Comparison of ENCODE assay signal across 30 cellular contexts in genomic region chr2:130019402-130019801, GRCh38. TPM values are rescaled to one million over a fixed set of nuclear protein-coding genes. Genes with fewer than 3 reads are reported as not detected.
"Had no signal": no experiment of that assay in that cellular context is flagged by ENCODE, and none has a peak within 500 bp of the region (broad histone marks: within the 10 kb centered on the region; RNA-seq: fewer than 3 reads in every experiment).

No MANE protein-coding gene starts in this region.

- H3K27me3 Mint-ChIP-seq: stimulated activated memory B cell treated with anti-CD40 and anti-IgM and Interleukin-4, amounts not matched to agents 10 μg/mL and 1 μg/mL and 100 μg/mL, for 72 hours had no signal

- H3K9me3 ChIP-seq: suprapubic skin, testis, thoracic aorta, thyroid gland, tibial artery, transverse colon, upper lobe of right lung, uterus, vagina had no signal

- H3K9me3 Mint-ChIP-seq: type B pancreatic cell had no signal

- H3K36me3 ChIP-seq: stomach, suprapubic skin, thoracic aorta, thyroid gland, tibial artery, tibial nerve, transverse colon, upper lobe of left lung, upper lobe of right lung, uterus, vagina had no signal

- H3K27ac Mint-ChIP-seq: stimulated activated effector memory CD8-positive, alpha-beta T cell treated with anti-CD3 and anti-CD28 coated beads, Interleukin-12 subunit alpha, Interleukin-12 subunit beta, amount 100 ng/mL, for 72 hours; stimulated activated memory B cell treated with anti-CD40 and anti-IgM and Interleukin-4, amounts not matched to agents 10 μg/mL and 1 μg/mL and 100 μg/mL, for 72 hours; stimulated activated naive B cell treated with anti-CD40 and anti-IgM and Interleukin-4, amounts not matched to agents 10 μg/mL and 1 μg/mL and 100 μg/mL, for 72 hours; stimulated activated naive CD8-positive, alpha-beta T cell treated with anti-CD3 and anti-CD28 coated beads, Interleukin-15, Interleukin-2, amounts not matched to agents 100 ng/mL and 50 ng/mL, for 24 hours; type B pancreatic cell had no signal

- H3K4me1 Mint-ChIP-seq: stimulated activated effector memory CD8-positive, alpha-beta T cell treated with anti-CD3 and anti-CD28 coated beads, Interleukin-12 subunit alpha, Interleukin-12 subunit beta, amount 100 ng/mL, for 72 hours; stimulated activated memory B cell treated with anti-CD40 and anti-IgM and Interleukin-4, amounts not matched to agents 10 μg/mL and 1 μg/mL and 100 μg/mL, for 72 hours; stimulated activated naive B cell treated with anti-CD40 and anti-IgM and Interleukin-4, amounts not matched to agents 10 μg/mL and 1 μg/mL and 100 μg/mL, for 72 hours; stimulated activated naive CD8-positive, alpha-beta T cell treated with anti-CD3 and anti-CD28 coated beads, Interleukin-15, amount 100 ng/mL, for 72 hours had no signal

- DNase-seq: stimulated activated CD4-positive, alpha-beta T cell treated with anti-CD3 and anti-CD28 coated beads, Interleukin-2, amount 100 ng/mL, for 48 hours; stimulated activated CD4-positive, alpha-beta T cell treated with anti-CD3 and anti-CD28 coated beads, Interleukin-4, amount 100 ng/mL, for 1 hour; stimulated activated CD4-positive, alpha-beta T cell treated with anti-CD3 and anti-CD28 coated beads, Interleukin-4, amount 100 ng/mL, for 24 hours; stimulated activated CD4-positive, alpha-beta T cell treated with anti-CD3 and anti-CD28 coated beads, Interleukin-4, amount 100 ng/mL, for 4 hours; stimulated activated CD8-positive, alpha-beta memory T cell treated with anti-CD3 and anti-CD28 coated beads, Interleukin-4, amount 100 ng/mL, for 48 hours; stimulated activated naive B cell treated with anti-CD40 and anti-IgM and Interleukin-4, amounts not matched to agents 10 μg/mL and 1 μg/mL and 100 μg/mL, for 72 hours; stimulated activated naive CD4-positive, alpha-beta T cell; stimulated activated naive CD4-positive, alpha-beta T cell treated with Interleukin-2 at 50 U/mL for 16 hours; stimulated activated naive CD8-positive, alpha-beta T cell treated with anti-CD3 and anti-CD28 coated beads, Interleukin-15, amount 100 ng/mL, for 72 hours; stimulated activated naive CD8-positive, alpha-beta T cell treated with anti-CD3 and anti-CD28 coated beads, Interleukin-15, Interleukin-2, amounts not matched to agents 100 U/mL and 50 U/mL, for 24 hours; stomach; substantia nigra; testis; thyroid gland; tibial artery; transverse colon; trophoblast cell; upper lobe of left lung; upper lobe of right lung; uterus had no signal

- FAIRE-seq: urothelium cell line had no signal

- H3K4me3 ChIP-seq: stomach, suprapubic skin, testis, thoracic aorta, thyroid gland, tibial artery, tibial nerve, transverse colon, upper lobe of left lung, upper lobe of right lung, uterus, vagina had no signal

- ATAC-seq: stimulated activated effector memory CD8-positive, alpha-beta T cell treated with anti-CD3 and anti-CD28 coated beads, Interleukin-12 subunit alpha, Interleukin-12 subunit beta, amount 100 ng/mL, for 72 hours; stimulated activated memory B cell treated with anti-CD40 and anti-IgM and Interleukin-4, amounts not matched to agents 10 μg/mL and 1 μg/mL and 100 μg/mL, for 72 hours; stimulated activated naive B cell treated with anti-CD40 and anti-IgM and Interleukin-4, amounts not matched to agents 10 μg/mL and 1 μg/mL and 100 μg/mL, for 72 hours; stimulated activated naive CD8-positive, alpha-beta T cell treated with anti-CD3 and anti-CD28 coated beads, Interleukin-15, amount 100 ng/mL, for 72 hours; stimulated activated naive CD8-positive, alpha-beta T cell treated with anti-CD3 and anti-CD28 coated beads, Interleukin-15, Interleukin-2, amounts not matched to agents 100 U/mL and 50 U/mL, for 24 hours; upper lobe of right lung had no signal

- H3K27me3 ChIP-seq: stomach, testis, thyroid gland, tibial artery, tibial nerve, transverse colon, upper lobe of left lung, upper lobe of right lung, uterus, vagina had no signal

- H3K27ac ChIP-seq: stomach, suprapubic skin, testis, thoracic aorta, thyroid gland, tibial artery, tibial nerve, transverse colon, upper lobe of left lung, upper lobe of right lung, uterus, vagina had no signal

- H3K36me3 Mint-ChIP-seq: stimulated activated effector memory CD8-positive, alpha-beta T cell treated with anti-CD3 and anti-CD28 coated beads, Interleukin-12 subunit alpha, Interleukin-12 subunit beta, amount 100 ng/mL, for 72 hours; stimulated activated memory B cell treated with anti-CD40 and anti-IgM and Interleukin-4, amounts not matched to agents 10 μg/mL and 1 μg/mL and 100 μg/mL, for 72 hours; stimulated activated naive B cell treated with anti-CD40 and anti-IgM and Interleukin-4, amounts not matched to agents 10 μg/mL and 1 μg/mL and 100 μg/mL, for 72 hours; type B pancreatic cell had no signal

- H3K4me3 Mint-ChIP-seq: stimulated activated effector memory CD8-positive, alpha-beta T cell treated with anti-CD3 and anti-CD28 coated beads, Interleukin-12 subunit alpha, Interleukin-12 subunit beta, amount 100 ng/mL, for 72 hours; stimulated activated memory B cell treated with anti-CD40 and anti-IgM and Interleukin-4, amounts not matched to agents 10 μg/mL and 1 μg/mL and 100 μg/mL, for 72 hours; stimulated activated naive B cell treated with anti-CD40 and anti-IgM and Interleukin-4, amounts not matched to agents 10 μg/mL and 1 μg/mL and 100 μg/mL, for 72 hours; stimulated activated naive CD8-positive, alpha-beta T cell treated with anti-CD3 and anti-CD28 coated beads, Interleukin-15, amount 100 ng/mL, for 72 hours; stimulated activated naive CD8-positive, alpha-beta T cell treated with anti-CD3 and anti-CD28 coated beads, Interleukin-15, Interleukin-2, amounts not matched to agents 100 ng/mL and 50 ng/mL, for 24 hours; type B pancreatic cell had no signal

- H3K4me1 ChIP-seq: stomach, suprapubic skin, testis, thyroid gland, tibial artery, tibial nerve, transverse colon, upper lobe of left lung, upper lobe of right lung, uterus, vagina had no signal

RNA-seq across cellular contexts. Expression of gene RAB6C, which starts 39.9 kb away (rescaled TPM):
- total RNA-seq: subcutaneous adipose tissue, tibial nerve, upper lobe of left lung, upper lobe of right lung, vagina had no signal
- polyA plus RNA-seq: stomach had no signal
